2 cellular contexts compared by ENCODE assay signal in genomic region chr20:17439897-17440296, GRCh38.
TF ChIP-seq lines count a peak whose summit lies in the region.

No MANE protein-coding gene starts in this region.

TF ChIP-seq in A549, 52 proteins besides CTCF, POLR2A, EP300 and RAD21 (continued from another document):
- TF ChIP-seq, protein P1, sequence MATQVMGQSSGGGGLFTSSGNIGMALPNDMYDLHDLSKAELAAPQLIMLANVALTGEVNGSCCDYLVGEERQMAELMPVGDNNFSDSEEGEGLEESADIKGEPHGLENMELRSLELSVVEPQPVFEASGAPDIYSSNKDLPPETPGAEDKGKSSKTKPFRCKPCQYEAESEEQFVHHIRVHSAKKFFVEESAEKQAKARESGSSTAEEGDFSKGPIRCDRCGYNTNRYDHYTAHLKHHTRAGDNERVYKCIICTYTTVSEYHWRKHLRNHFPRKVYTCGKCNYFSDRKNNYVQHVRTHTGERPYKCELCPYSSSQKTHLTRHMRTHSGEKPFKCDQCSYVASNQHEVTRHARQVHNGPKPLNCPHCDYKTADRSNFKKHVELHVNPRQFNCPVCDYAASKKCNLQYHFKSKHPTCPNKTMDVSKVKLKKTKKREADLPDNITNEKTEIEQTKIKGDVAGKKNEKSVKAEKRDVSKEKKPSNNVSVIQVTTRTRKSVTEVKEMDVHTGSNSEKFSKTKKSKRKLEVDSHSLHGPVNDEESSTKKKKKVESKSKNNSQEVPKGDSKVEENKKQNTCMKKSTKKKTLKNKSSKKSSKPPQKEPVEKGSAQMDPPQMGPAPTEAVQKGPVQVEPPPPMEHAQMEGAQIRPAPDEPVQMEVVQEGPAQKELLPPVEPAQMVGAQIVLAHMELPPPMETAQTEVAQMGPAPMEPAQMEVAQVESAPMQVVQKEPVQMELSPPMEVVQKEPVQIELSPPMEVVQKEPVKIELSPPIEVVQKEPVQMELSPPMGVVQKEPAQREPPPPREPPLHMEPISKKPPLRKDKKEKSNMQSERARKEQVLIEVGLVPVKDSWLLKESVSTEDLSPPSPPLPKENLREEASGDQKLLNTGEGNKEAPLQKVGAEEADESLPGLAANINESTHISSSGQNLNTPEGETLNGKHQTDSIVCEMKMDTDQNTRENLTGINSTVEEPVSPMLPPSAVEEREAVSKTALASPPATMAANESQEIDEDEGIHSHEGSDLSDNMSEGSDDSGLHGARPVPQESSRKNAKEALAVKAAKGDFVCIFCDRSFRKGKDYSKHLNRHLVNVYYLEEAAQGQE (IDR thresholded peaks at IDR 0.05) = peak; percentile 39; the same call in 1 of the 2 replicates
- TF ChIP-seq GATA3 (IDR thresholded peaks at IDR 0.05; ENCODE audit: borderline replicate concordance) (no peak), PBX3 (IDR thresholded peaks at IDR 0.05) (no peak), BHLHE40 (IDR thresholded peaks at IDR 0.05; ENCODE audit: low read depth, low read length) (no peak), BCL3 (IDR thresholded peaks at IDR 0.05) (no peak)

TF ChIP-seq in GM23338, 12 proteins besides CTCF, POLR2A, EP300 and RAD21 (continued from another document):
- TF ChIP-seq, protein P2, sequence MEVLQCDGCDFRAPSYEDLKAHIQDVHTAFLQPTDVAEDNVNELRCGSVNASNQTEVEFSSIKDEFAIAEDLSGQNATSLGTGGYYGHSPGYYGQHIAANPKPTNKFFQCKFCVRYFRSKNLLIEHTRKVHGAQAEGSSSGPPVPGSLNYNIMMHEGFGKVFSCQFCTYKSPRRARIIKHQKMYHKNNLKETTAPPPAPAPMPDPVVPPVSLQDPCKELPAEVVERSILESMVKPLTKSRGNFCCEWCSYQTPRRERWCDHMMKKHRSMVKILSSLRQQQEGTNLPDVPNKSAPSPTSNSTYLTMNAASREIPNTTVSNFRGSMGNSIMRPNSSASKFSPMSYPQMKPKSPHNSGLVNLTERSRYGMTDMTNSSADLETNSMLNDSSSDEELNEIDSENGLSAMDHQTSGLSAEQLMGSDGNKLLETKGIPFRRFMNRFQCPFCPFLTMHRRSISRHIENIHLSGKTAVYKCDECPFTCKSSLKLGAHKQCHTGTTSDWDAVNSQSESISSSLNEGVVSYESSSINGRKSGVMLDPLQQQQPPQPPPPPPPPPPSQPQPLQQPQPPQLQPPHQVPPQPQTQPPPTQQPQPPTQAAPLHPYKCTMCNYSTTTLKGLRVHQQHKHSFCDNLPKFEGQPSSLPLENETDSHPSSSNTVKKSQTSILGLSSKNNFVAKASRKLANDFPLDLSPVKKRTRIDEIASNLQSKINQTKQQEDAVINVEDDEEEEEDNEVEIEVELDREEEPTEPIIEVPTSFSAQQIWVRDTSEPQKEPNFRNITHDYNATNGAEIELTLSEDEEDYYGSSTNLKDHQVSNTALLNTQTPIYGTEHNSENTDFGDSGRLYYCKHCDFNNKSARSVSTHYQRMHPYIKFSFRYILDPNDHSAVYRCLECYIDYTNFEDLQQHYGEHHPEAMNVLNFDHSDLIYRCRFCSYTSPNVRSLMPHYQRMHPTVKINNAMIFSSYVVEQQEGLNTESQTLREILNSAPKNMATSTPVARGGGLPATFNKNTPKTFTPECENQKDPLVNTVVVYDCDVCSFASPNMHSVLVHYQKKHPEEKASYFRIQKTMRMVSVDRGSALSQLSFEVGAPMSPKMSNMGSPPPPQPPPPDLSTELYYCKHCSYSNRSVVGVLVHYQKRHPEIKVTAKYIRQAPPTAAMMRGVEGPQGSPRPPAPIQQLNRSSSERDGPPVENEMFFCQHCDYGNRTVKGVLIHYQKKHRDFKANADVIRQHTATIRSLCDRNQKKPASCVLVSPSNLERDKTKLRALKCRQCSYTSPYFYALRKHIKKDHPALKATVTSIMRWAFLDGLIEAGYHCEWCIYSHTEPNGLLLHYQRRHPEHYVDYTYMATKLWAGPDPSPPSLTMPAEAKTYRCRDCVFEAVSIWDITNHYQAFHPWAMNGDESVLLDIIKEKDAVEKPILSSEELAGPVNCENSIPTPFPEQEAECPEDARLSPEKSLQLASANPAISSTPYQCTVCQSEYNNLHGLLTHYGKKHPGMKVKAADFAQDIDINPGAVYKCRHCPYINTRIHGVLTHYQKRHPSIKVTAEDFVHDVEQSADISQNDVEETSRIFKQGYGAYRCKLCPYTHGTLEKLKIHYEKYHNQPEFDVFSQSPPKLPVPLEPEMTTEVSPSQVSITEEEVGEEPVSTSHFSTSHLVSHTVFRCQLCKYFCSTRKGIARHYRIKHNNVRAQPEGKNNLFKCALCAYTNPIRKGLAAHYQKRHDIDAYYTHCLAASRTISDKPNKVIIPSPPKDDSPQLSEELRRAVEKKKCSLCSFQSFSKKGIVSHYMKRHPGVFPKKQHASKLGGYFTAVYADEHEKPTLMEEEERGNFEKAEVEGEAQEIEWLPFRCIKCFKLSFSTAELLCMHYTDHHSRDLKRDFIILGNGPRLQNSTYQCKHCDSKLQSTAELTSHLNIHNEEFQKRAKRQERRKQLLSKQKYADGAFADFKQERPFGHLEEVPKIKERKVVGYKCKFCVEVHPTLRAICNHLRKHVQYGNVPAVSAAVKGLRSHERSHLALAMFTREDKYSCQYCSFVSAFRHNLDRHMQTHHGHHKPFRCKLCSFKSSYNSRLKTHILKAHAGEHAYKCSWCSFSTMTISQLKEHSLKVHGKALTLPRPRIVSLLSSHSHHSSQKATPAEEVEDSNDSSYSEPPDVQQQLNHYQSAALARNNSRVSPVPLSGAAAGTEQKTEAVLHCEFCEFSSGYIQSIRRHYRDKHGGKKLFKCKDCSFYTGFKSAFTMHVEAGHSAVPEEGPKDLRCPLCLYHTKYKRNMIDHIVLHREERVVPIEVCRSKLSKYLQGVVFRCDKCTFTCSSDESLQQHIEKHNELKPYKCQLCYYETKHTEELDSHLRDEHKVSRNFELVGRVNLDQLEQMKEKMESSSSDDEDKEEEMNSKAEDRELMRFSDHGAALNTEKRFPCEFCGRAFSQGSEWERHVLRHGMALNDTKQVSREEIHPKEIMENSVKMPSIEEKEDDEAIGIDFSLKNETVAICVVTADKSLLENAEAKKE (CRISPR knock-in tag; IDR thresholded peaks at IDR 0.05) = no peak
- TF ChIP-seq EZH2 (IDR thresholded peaks at IDR 0.05; ENCODE audit: low read depth, unreplicated experiment) (no peak), ETS1 (IDR thresholded peaks at IDR 0.05) (no peak), ZNF114 (CRISPR knock-in tag; IDR thresholded peaks at IDR 0.05) (no peak), NANOG (IDR thresholded peaks at IDR 0.05; ENCODE audit: borderline replicate concordance) (no peak), ZNF331 (CRISPR knock-in tag; IDR thresholded peaks at IDR 0.05; ENCODE audit: low read depth) (no peak), CREB1 (CRISPR knock-in tag; IDR thresholded peaks at IDR 0.05; ENCODE audit: low read depth) (no peak), JUNB (IDR thresholded peaks at IDR 0.05; ENCODE audit: unreplicated experiment) (no peak), POLR2AphosphoS5 (IDR thresholded peaks at IDR 0.05; ENCODE audit: low read depth) (no peak)
- TF ChIP-seq, protein P1 (IDR thresholded peaks at IDR 0.05; ENCODE audit: unreplicated experiment) = no peak
